16 cellular contexts compared by ENCODE assay signal in genomic region chr16:9109255-9109654, GRCh38. TPM values are rescaled to one million over a fixed set of nuclear protein-coding genes. Genes with fewer than 3 reads are reported as not detected.
DNase-seq lines count a peak whose midpoint lies in the region; ATAC-seq, FAIRE-seq and TF ChIP-seq lines count a peak whose summit lies in the region.
"Had no signal": no experiment of that assay in that cellular context is flagged by ENCODE, and none has a peak within 500 bp of the region (broad histone marks: within the 10 kb centered on the region; RNA-seq: fewer than 3 reads in every experiment).

No MANE protein-coding gene starts in this region.

- DNase-seq in GM12892 (ENCODE audit: insufficient read length) (no peak), GM12878 (ENCODE audit: low read depth, low spot score) (no peak), NCI-H524 treated with DMSO at 0.1 percent for 48 hours (lab: John Stamatoyannopoulos, UW) (no peak), inferior parietal cortex (ENCODE audit: extremely low spot score) (no peak), NCI-H2107 treated with DMSO at 0.1 percent for 48 hours (lab: John Stamatoyannopoulos, UW; ENCODE audit: unreplicated experiment) (no peak), SW480 (ENCODE audit: low spot score) (no peak)
- DNase-seq in naive thymus-derived CD4-positive, alpha-beta T cell: no peak
- DNase-seq: AML-193, amniotic stem cell, mesendoderm, NCI-H1092 treated with DMSO at 0.1 percent for 48 hours, NCI-H345, OCI-M1 had no signal

- in situ Hi-C loops in GM12878 (cut with MboI): no loop called here

- peaks cover 71% of the 10 kb centered on the region for H3K4me1 ChIP-seq in ACC112 (ENCODE audit: control insufficient read depth, insufficient read depth, low read length, unreplicated experiment)
- H3K4me1 ChIP-seq in GM12878 (ENCODE audit: control insufficient read depth, insufficient read depth, low read length): no peaks in the 10 kb centered on the region; the same call in 1 of the 2 replicates
- peaks cover 71 to 91% of the 10 kb centered on the region in 2 donors for H3K4me1 ChIP-seq in naive thymus-derived CD4-positive, alpha-beta T cell (ENCODE audit: control insufficient read depth in 2 of 2, insufficient read depth in 2 of 2, low read length in 2 of 2)

- no peaks in the 10 kb centered on the region for H3K9me3 Mint-ChIP-seq in naive thymus-derived CD4-positive, alpha-beta T cell
- H3K9me3 Mint-ChIP-seq: type B pancreatic cell had no signal

- H3K36me3 ChIP-seq in ACC112 (ENCODE audit: insufficient read depth, low read length): peaks cover 57% of the 10 kb centered on the region
- peaks cover 24 to 45% of the 10 kb centered on the region in 2 experiments for H3K36me3 ChIP-seq in GM12878 (ENCODE audit: control insufficient read depth in 2 of 2, insufficient read depth in 2 of 2, low read length in 1 of 2)
- H3K36me3 ChIP-seq in naive thymus-derived CD4-positive, alpha-beta T cell (ENCODE audit: control insufficient read depth in 2 of 3, insufficient read depth in 3 of 3, low read length in 3 of 3): peaks cover 0 to 45% (median 16%) of the 10 kb centered on the region in 3 experiments

- intact Hi-C loops in GM12878 (cut with micrococcal nuclease; ENCODE audit: unreplicated experiment): no loop called here
- intact Hi-C loops in naive thymus-derived CD4-positive, alpha-beta T cell (cut with micrococcal nuclease): no loop called here

- no peak for FAIRE-seq in GM12892 (lab: Jason Lieb, UNC)
- no peak for FAIRE-seq in GM12878 (lab: Jason Lieb, UNC)

- TF ChIP-seq CTCF in GM12878 (IDR thresholded peaks at IDR 0.05 in 2 of 3, conservative IDR thresholded peaks at IDR 0.05 in 1 of 3; ENCODE audit: control insufficient read depth in 2 of 3, extremely low read depth in 1 of 3, insufficient read depth in 1 of 3, low read depth in 3 of 3, low read length in 3 of 3): no peak

- H3K27ac ChIP-seq in ACC112 (ENCODE audit: low read depth, low read length): peak overlapping the region; percentile 69
- H3K27ac ChIP-seq in GM12878 (ENCODE audit: control insufficient read depth, insufficient read depth): no peak overlapping the region
- peak overlapping the region; percentile 3 for H3K27ac ChIP-seq in naive thymus-derived CD4-positive, alpha-beta T cell (ENCODE audit: low read depth, low read length)
- H3K27ac ChIP-seq: VCaP had no signal

- H3K36me3 Mint-ChIP-seq in naive thymus-derived CD4-positive, alpha-beta T cell: peaks cover 7 to 49% (median 42%) of the 10 kb centered on the region in 5 donors

- WGBS in GM12878 (ENCODE audit: insufficient coverage, insufficient replicate concordance, low lambda C conversion rate, missing lambda C conversion rate): 84% methylated on average over 4 of the region's 4 CpGs

- H3K9me3 ChIP-seq in GM12878 (replicated peaks; ENCODE audit: control insufficient read depth, insufficient read depth, low read length): no peaks in the 10 kb centered on the region
- no peaks in the 10 kb centered on the region for H3K9me3 ChIP-seq in naive thymus-derived CD4-positive, alpha-beta T cell (ENCODE audit: control insufficient read depth in 2 of 3, low read length in 3 of 3)

- RAD21 ChIA-PET in GM12878 (lab: Charles Lee; ENCODE audit: unreplicated experiment): interaction anchor here (1.0 kb wide), 1 partner anchor 26 kb away, joined by 3 read pairs; no protein-coding TSS in a partner anchor

- peaks cover 23% of the 10 kb centered on the region for H4K20me1 ChIP-seq in GM12878 (ENCODE audit: control insufficient read depth, insufficient read depth)

- H3K79me2 ChIP-seq in ACC112 (ENCODE audit: control insufficient read depth, insufficient read depth, low read length, unreplicated experiment): peaks cover 99% of the 10 kb centered on the region
- peaks cover 96% of the 10 kb centered on the region for H3K79me2 ChIP-seq in GM12878 (ENCODE audit: control insufficient read depth, insufficient read depth, low read length)

- 0 out of 2 replicates have a peak, but pooled peaks have one; percentile 22 for TF ChIP-seq POLR2A in GM12892 (IDR thresholded peaks at IDR 0.05; ENCODE audit: low read depth, low read length)
- no peak for TF ChIP-seq POLR2A in GM12878 (IDR thresholded peaks at IDR 0.05; ENCODE audit: low read depth, low read length)

- H3K27me3 ChIP-seq in ACC112 (ENCODE audit: insufficient read depth, low read length): no peaks in the 10 kb centered on the region
- no peaks in the 10 kb centered on the region for H3K27me3 ChIP-seq in GM12878 (replicated peaks in 1 of 2; ENCODE audit: control insufficient read depth in 2 of 2, insufficient read depth in 2 of 2, low read length in 1 of 2)
- no peaks in the 10 kb centered on the region for H3K27me3 ChIP-seq in naive thymus-derived CD4-positive, alpha-beta T cell (ENCODE audit: control insufficient read depth in 2 of 2, insufficient read depth in 2 of 2, low read length in 2 of 2)

- no peak for TF ChIP-seq RAD21 in GM12878 (IDR thresholded peaks at IDR 0.05; ENCODE audit: insufficient read depth, low read depth, low read length)

- H2AFZ ChIP-seq in ACC112 (ENCODE audit: low read length, unreplicated experiment): no peak overlapping the region
- H2AFZ ChIP-seq in GM12878 (ENCODE audit: control insufficient read depth, low read depth, low read length): no peak overlapping the region

- H3K4me3 Mint-ChIP-seq in naive thymus-derived CD4-positive, alpha-beta T cell: peak overlapping the region in 9 of 10 donors; percentile 10 to 75 (median 58)
- H3K4me3 Mint-ChIP-seq: type B pancreatic cell had no signal

- H3K4me2 ChIP-seq in GM12878 (ENCODE audit: control insufficient read depth, insufficient read depth): no peak overlapping the region

- peak; percentile 20; the same call in 1 of the 3 replicates for ATAC-seq in GM12878
- no peak for ATAC-seq in naive thymus-derived CD4-positive, alpha-beta T cell

- TF ChIP-seq EP300 in GM12878 (IDR thresholded peaks at IDR 0.05; ENCODE audit: borderline replicate concordance in 1 of 2, control insufficient read depth in 1 of 2, low read depth in 2 of 2, low read length in 2 of 2): no peak

- CTCF ChIA-PET in GM12878 (lab: Yijun Ruan, JAX): interaction anchor here (1.3 to 1.8 kb wide), 2 partner anchors 12 to 25 kb away, joined by 5 to 6 read pairs; no protein-coding TSS in a partner anchor
- CTCF ChIA-PET in naive thymus-derived CD4-positive, alpha-beta T cell (lab: Charles Lee): no interaction called here

- H3K27ac Mint-ChIP-seq in naive thymus-derived CD4-positive, alpha-beta T cell: peak overlapping the region in 7 of 9 donors; percentile 7 to 82 (median 26)
- H3K27ac Mint-ChIP-seq: type B pancreatic cell had no signal

- H3K4me1 Mint-ChIP-seq in naive thymus-derived CD4-positive, alpha-beta T cell: peaks cover 71 to 100% (median 96%) of the 10 kb centered on the region in 7 donors

- no peak overlapping the region for H3K9ac ChIP-seq in GM12878 (ENCODE audit: control insufficient read depth, insufficient read depth, low read length)

- POLR2A ChIA-PET in GM12878 (lab: Charles Lee): interaction anchor here (1.4 kb wide), 1 partner anchor 8 kb away, joined by 4 read pairs; no protein-coding TSS in a partner anchor
- POLR2A ChIA-PET in naive thymus-derived CD4-positive, alpha-beta T cell (lab: Charles Lee): interaction anchor here (0.6 kb wide), 1 partner anchor 15 kb away, joined by 3 read pairs; no protein-coding TSS in a partner anchor

- H3K4me3 ChIP-seq in ACC112 (ENCODE audit: low read depth, low read length): no peak overlapping the region
- no peak overlapping the region; the same call in 1 of the 2 replicates for H3K4me3 ChIP-seq in GM12878
- H3K4me3 ChIP-seq in naive thymus-derived CD4-positive, alpha-beta T cell (ENCODE audit: low read length): peak overlapping the region; percentile 7

- no peaks in the 10 kb centered on the region for H3K27me3 Mint-ChIP-seq in naive thymus-derived CD4-positive, alpha-beta T cell
- H3K27me3 Mint-ChIP-seq: type B pancreatic cell had no signal

- BruUV-seq in GM12878 (replicated peaks; lab: Mats Ljungman, UMichigan): no TSS peak

- SMC1A ChIA-PET in GM12878 (lab: Charles Lee; ENCODE audit: uncharacterized antibody, unreplicated experiment): interaction anchor here (1.2 kb wide), 1 partner anchor 18 kb away, joined by 3 read pairs; no protein-coding TSS in a partner anchor

TF ChIP-seq in GM12878, 131 proteins besides CTCF, POLR2A, EP300 and RAD21:
- TF ChIP-seq NFYA (IDR thresholded peaks at IDR 0.05; ENCODE audit: borderline replicate concordance, low read depth, low read length) (no peak), POLR2AphosphoS5 (IDR thresholded peaks at IDR 0.05; ENCODE audit: low read length) (peak; percentile 68; the same call in 1 of the 2 replicates), SRF (IDR thresholded peaks at IDR 0.05; ENCODE audit: low read depth in 2 of 2, low read length in 2 of 2) (no peak)

RNA-seq across cellular contexts. Expression of gene HAPSTR1, which starts 17.8 kb away (rescaled TPM):
- polyA plus RNA-seq in GM12892 (2012; ENCODE audit: missing spikeins): 24.1 TPM
- 114 and 120 TPM in 2 replicates for total RNA-seq in GM12878 (2013; cell fraction: nucleolus; rRNA removed)
- 37.5 and 43.6 TPM in 2 replicates for total RNA-seq in GM12878 (2014; rRNA removed)
- 36.4 and 37.2 TPM in 2 replicates for total RNA-seq in GM12878 (2014; rRNA removed; fragmentation: Illumina TruSeq; extraction: Trizol)
- 50.3 and 52.5 TPM in 2 replicates for total RNA-seq in GM12878 (2021)
- polyA plus RNA-seq in GM12878 (2011; ENCODE audit: low read depth): 15.6 TPM
- 32.5 and 43.1 TPM in 2 replicates for polyA plus RNA-seq in GM12878 (2011; rRNA removed)
- polyA plus RNA-seq in GM12878 (2011; cell fraction: cytosol; rRNA removed): 13.9 and 20.3 TPM in 2 replicates
- polyA plus RNA-seq in GM12878 (2011; cell fraction: nucleus; rRNA removed): 15.3 and 17.4 TPM in 2 replicates
- 19.7 TPM in 2 replicates for polyA plus RNA-seq in GM12878 (2012)
- 22.7 and 25.4 TPM in 2 replicates for polyA plus RNA-seq in GM12878 (2014; fragmentation: Illumina TruSeq; extraction: Trizol)
- 10 to 100 TPM in 1 of 2 experiments, 1 to 10 TPM in 1; 8.7 to 12.5 TPM for polyA plus RNA-seq in GM12878 (2014; fragmentation: Nextera tagmentation; extraction: Ambion mirVana)
- polyA plus RNA-seq in GM12878 (2014; rRNA removed): 21.7 and 23.5 TPM in 2 replicates
- 10 to 100 TPM; 10.3 to 11.7 TPM for polyA plus RNA-seq in GM12878 (2016; fragmentation: Nextera tagmentation; extraction: Ambion mirVana)
- 43.4 and 59.5 TPM in 2 replicates for polyA minus RNA-seq in GM12878 (2011; rRNA and poly(A)+ RNA removed)
- 19.5 and 23.3 TPM in 2 replicates for polyA minus RNA-seq in GM12878 (2011; cell fraction: cytosol; rRNA and poly(A)+ RNA removed)
- polyA minus RNA-seq in GM12878 (2011; cell fraction: nucleus; rRNA and poly(A)+ RNA removed): 13.7 and 22.6 TPM in 2 replicates
- total RNA-seq in naive thymus-derived CD4-positive, alpha-beta T cell: 100 to 1,000 TPM in 2 of 5 experiments, 10 to 100 TPM in 3; 69.6 to 136 (median 87.3) TPM
- polyA plus RNA-seq in naive thymus-derived CD4-positive, alpha-beta T cell: 10 to 100 TPM; 11.4 to 17.5 TPM
